ENCODE assay signal across 20 cellular contexts in the genomic region with DNA sequence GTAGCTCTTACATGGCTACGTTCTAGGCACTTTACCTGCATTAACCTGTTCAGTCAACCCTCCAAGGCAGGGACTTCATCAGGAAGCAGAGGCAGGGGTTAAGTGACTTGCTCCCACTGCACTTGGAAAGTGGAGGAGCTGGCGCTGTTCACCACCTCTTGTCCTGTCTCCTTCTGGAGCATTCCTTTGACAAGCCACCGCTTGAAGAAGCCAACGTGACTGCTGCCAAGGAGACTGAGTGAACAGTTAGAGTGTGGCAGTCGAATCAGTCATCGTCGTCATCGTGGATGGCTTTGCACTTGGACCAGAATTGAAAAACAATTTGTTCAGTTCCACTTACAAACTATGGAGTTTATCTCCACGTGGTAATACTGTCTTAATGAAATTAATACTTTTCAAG.
"Had no signal": no experiment of that assay in that cellular context is flagged by ENCODE, and none has a peak within 500 bp of the region (broad histone marks: within the 10 kb centered on the region; RNA-seq: fewer than 3 reads in every experiment).

No MANE protein-coding gene starts in this region.

- H3K27ac Mint-ChIP-seq: activated B cell treated with CpG ODN at 0.5 μM for 24 hours; activated CD8-positive, alpha-beta T cell treated with anti-CD3 and anti-CD28 coated beads for 36 hours; activated naive CD4-positive, alpha-beta T cell treated with anti-CD3 and anti-CD28 coated beads, Interleukin-2, amount 50 U/mL, for 72 hours; activated T-helper 2 cell treated with anti-CD3 and anti-CD28 coated beads, Interferon-gamma antibody, Interleukin-2, Interleukin-4, amounts not matched to agents 10 μg/mL and 5 μg/mL and 100 μg/mL, durations not matched to agents 14 hours and 24 hours and 36 hours; effector memory CD8-positive, alpha-beta T cell; stimulated activated naive B cell treated with anti-CD40 and anti-IgM and Interleukin-4, amounts not matched to agents 10 μg/mL and 1 μg/mL and 100 μg/mL, for 72 hours; T-cell; T-helper 2 cell treated with Interferon-gamma antibody and Interleukin-4, amounts not matched to agents 5 μg/mL and 100 μg/mL, for 36 hours had no signal

- H3K27ac ChIP-seq: esophagus squamous epithelium, parathyroid adenoma, stomach, tibial artery had no signal

- H3K36me3 Mint-ChIP-seq: activated naive CD4-positive, alpha-beta T cell treated with anti-CD3 and anti-CD28 coated beads, Interleukin-2, amount 50 U/mL, for 72 hours had no signal

- H3K4me3 ChIP-seq: esophagus squamous epithelium, stomach, tibial artery had no signal

- H3K36me3 ChIP-seq: esophagus squamous epithelium, stomach, tibial artery had no signal

- H3K9me3 ChIP-seq: esophagus squamous epithelium, stomach, tibial artery had no signal

- ATAC-seq: activated CD8-positive, alpha-beta T cell treated with anti-CD3 and anti-CD28 coated beads for 36 hours; activated naive CD4-positive, alpha-beta T cell treated with anti-CD3 and anti-CD28 coated beads, Interleukin-2, amount 50 U/mL, for 72 hours; activated T-cell treated with anti-CD3 and anti-CD28 coated beads, Interleukin-2, amount 50 U/mL, for 4 hours; effector memory CD8-positive, alpha-beta T cell; left cardiac atrium; naive thymus-derived CD8-positive, alpha-beta T cell; stimulated activated naive B cell treated with anti-CD40 and anti-IgM and Interleukin-4, amounts not matched to agents 10 μg/mL and 1 μg/mL and 100 μg/mL, for 72 hours; T-cell had no signal

- H3K27me3 Mint-ChIP-seq: activated B cell treated with CpG ODN at 0.5 μM for 24 hours; activated CD8-positive, alpha-beta T cell treated with anti-CD3 and anti-CD28 coated beads for 36 hours; effector memory CD8-positive, alpha-beta T cell; naive thymus-derived CD8-positive, alpha-beta T cell; stimulated activated naive B cell treated with anti-CD40 and anti-IgM and Interleukin-4, amounts not matched to agents 10 μg/mL and 1 μg/mL and 100 μg/mL, for 72 hours; T-cell had no signal

- H3K4me3 Mint-ChIP-seq: activated B cell treated with CpG ODN at 0.5 μM for 24 hours; activated CD8-positive, alpha-beta T cell treated with anti-CD3 and anti-CD28 coated beads for 36 hours; activated T-cell treated with anti-CD3 and anti-CD28 coated beads, Interleukin-2, amount 50 U/mL, for 4 hours; effector memory CD8-positive, alpha-beta T cell; naive thymus-derived CD8-positive, alpha-beta T cell; neural crest cell; stimulated activated naive B cell treated with anti-CD40 and anti-IgM and Interleukin-4, amounts not matched to agents 10 μg/mL and 1 μg/mL and 100 μg/mL, for 72 hours; T-cell; T-helper 2 cell treated with Interferon-gamma antibody and Interleukin-4, amounts not matched to agents 5 μg/mL and 100 μg/mL, for 36 hours had no signal

- H3K27me3 ChIP-seq: esophagus squamous epithelium, stomach, tibial artery had no signal

- DNase-seq: activated B cell treated with CpG ODN at 0.5 μM for 24 hours; activated CD4-positive, alpha-beta T cell treated with anti-CD3 and anti-CD28 coated beads, Interleukin-2, amount 50 U/mL, for 1 hour; activated CD8-positive, alpha-beta T cell treated with anti-CD3 and anti-CD28 coated beads for 36 hours; activated T-cell treated with anti-CD3 and anti-CD28 coated beads, Interleukin-2, amount 50 U/mL, for 4 hours; cortex of kidney; effector memory CD8-positive, alpha-beta T cell; esophagus squamous epithelium; left cardiac atrium; naive thymus-derived CD8-positive, alpha-beta T cell; stimulated activated CD4-positive, alpha-beta T cell treated with anti-CD3 and anti-CD28 coated beads, Interleukin-15, amount 100 ng/mL, for 24 hours; stimulated activated CD4-positive, alpha-beta T cell treated with anti-CD3 and anti-CD28 coated beads, Interleukin-2, amount 100 ng/mL, for 24 hours; stimulated activated naive B cell treated with anti-CD40 and anti-IgM and Interleukin-4, amounts not matched to agents 10 μg/mL and 1 μg/mL and 100 μg/mL, for 72 hours; stomach; T-cell; tibial artery had no signal

- H3K9me3 Mint-ChIP-seq: activated B cell treated with CpG ODN at 0.5 μM for 24 hours; activated CD8-positive, alpha-beta T cell treated with anti-CD3 and anti-CD28 coated beads for 36 hours; activated naive CD4-positive, alpha-beta T cell treated with anti-CD3 and anti-CD28 coated beads, Interleukin-2, amount 50 U/mL, for 72 hours; activated T-cell treated with anti-CD3 and anti-CD28 coated beads, Interleukin-2, amount 50 U/mL, for 4 hours; activated T-helper 2 cell treated with anti-CD3 and anti-CD28 coated beads, Interferon-gamma antibody, Interleukin-2, Interleukin-4, amounts not matched to agents 10 μg/mL and 5 μg/mL and 100 μg/mL, durations not matched to agents 14 hours and 24 hours and 36 hours; effector memory CD8-positive, alpha-beta T cell; naive thymus-derived CD8-positive, alpha-beta T cell; neural crest cell; stimulated activated naive B cell treated with anti-CD40 and anti-IgM and Interleukin-4, amounts not matched to agents 10 μg/mL and 1 μg/mL and 100 μg/mL, for 72 hours; T-cell; T-helper 2 cell treated with Interferon-gamma antibody and Interleukin-4, amounts not matched to agents 5 μg/mL and 100 μg/mL, for 36 hours had no signal
